Comparison of ENCODE assay signal across 37 cellular contexts in the genomic region with DNA sequence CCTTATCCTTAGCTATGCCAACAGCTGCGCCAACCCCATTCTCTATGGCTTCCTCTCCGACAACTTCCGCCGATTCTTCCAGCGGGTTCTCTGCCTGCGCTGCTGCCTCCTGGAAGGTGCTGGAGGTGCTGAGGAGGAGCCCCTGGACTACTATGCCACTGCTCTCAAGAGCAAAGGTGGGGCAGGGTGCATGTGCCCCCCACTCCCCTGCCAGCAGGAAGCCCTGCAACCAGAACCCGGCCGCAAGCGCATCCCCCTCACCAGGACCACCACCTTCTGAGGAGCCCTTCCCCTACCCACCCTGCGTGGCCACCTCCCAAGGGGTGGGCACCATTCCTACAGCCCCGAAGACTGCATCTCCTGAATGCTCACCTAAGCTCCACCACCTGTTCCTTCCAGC. TPM values are rescaled to one million over a fixed set of nuclear protein-coding genes. Genes with fewer than 3 reads are reported as not detected.
"Had no signal": no experiment of that assay in that cellular context is flagged by ENCODE, and none has a peak within 500 bp of the region (broad histone marks: within the 10 kb centered on the region; RNA-seq: fewer than 3 reads in every experiment).

No MANE protein-coding gene starts in this region.

- DNase-seq: activated CD4-positive, alpha-beta T cell treated with anti-CD3 and anti-CD28 coated beads for 36 hours; activated CD4-positive, alpha-beta T cell treated with anti-CD3 and anti-CD28 coated beads, Interleukin-2, amount 10 ng/mL, durations not matched to agents 7 days and 5 days; activated CD4-positive, alpha-beta T cell treated with anti-CD3 and anti-CD28 coated beads, Interleukin-2, amount 50 U/mL, for 48 hours; activated CD8-positive, alpha-beta T cell treated with anti-CD3 and anti-CD28 coated beads, Interleukin-2, amount 10 ng/mL, durations not matched to agents 7 days and 5 days; activated gamma-delta T cell; activated naive CD4-positive, alpha-beta T cell treated with Interleukin-2 at 50 U/mL for 16 hours; activated naive CD8-positive, alpha-beta T cell treated with anti-CD3 and anti-CD28 coated beads, Interleukin-2, amount 10 ng/mL, durations not matched to agents 7 days and 5 days; activated T-cell treated with anti-CD3 and anti-CD28 coated beads, Interleukin-2, amount 50 U/mL, for 24 hours; amygdala; central memory CD4-positive, alpha-beta T cell; Kasumi-1; MM.1S; MV-4-11; NCI-H1092; NCI-H1436 treated with DMSO at 0.1 percent for 48 hours; NCI-H187; NCI-H2029 treated with DMSO at 0.1 percent for 48 hours; NCI-H2107; NCI-H2171; NCI-H510A; NCI-H526; NCI-H748 treated with DMSO at 0.1 percent for 48 hours; NK-92 treated with Interleukin-12 subunit alpha and Interleukin-12 subunit beta, amount 100 ng/mL, for 24 hours; PC-3; Peyer's patch; RPMI8226; SHP77 treated with DMSO at 0.1 percent for 48 hours; SK-N-SH had no signal

- H3K9me3 Mint-ChIP-seq: activated CD4-positive, alpha-beta T cell treated with anti-CD3 and anti-CD28 coated beads, Interleukin-2, amount 10 ng/mL, durations not matched to agents 7 days and 5 days; activated naive CD4-positive, alpha-beta T cell treated with anti-CD3 and anti-CD28 coated beads, Interleukin-2, amount 50 U/mL, for 24 hours; activated naive CD8-positive, alpha-beta T cell treated with anti-CD3 and anti-CD28 coated beads, Interleukin-2, amount 10 ng/mL, durations not matched to agents 7 days and 5 days; activated T-cell treated with anti-CD3 and anti-CD28 coated beads, Interleukin-2, amount 50 U/mL, for 24 hours; activated T-helper 2 cell treated with anti-CD3 and anti-CD28 coated beads, Interferon-gamma antibody, Interleukin-2, Interleukin-4, amounts not matched to agents 10 μg/mL and 5 μg/mL and 100 μg/mL, durations not matched to agents 14 hours and 24 hours and 36 hours; T-helper 1 cell treated with Interleukin-12 subunit alpha and Interleukin-12 subunit beta and Interleukin-4 antibody, amounts not matched to agents 30 μg/mL and 1 μg/mL, for 36 hours; T-helper 2 cell treated with Interferon-gamma antibody and Interleukin-4, amounts not matched to agents 5 μg/mL and 100 μg/mL, for 36 hours had no signal

- H3K27ac Mint-ChIP-seq: activated CD4-positive, alpha-beta T cell treated with anti-CD3 and anti-CD28 coated beads for 36 hours; activated CD4-positive, alpha-beta T cell treated with anti-CD3 and anti-CD28 coated beads, Interleukin-2, amount 10 ng/mL, durations not matched to agents 7 days and 5 days; activated CD8-positive, alpha-beta T cell treated with anti-CD3 and anti-CD28 coated beads, Interleukin-2, amount 10 ng/mL, durations not matched to agents 7 days and 5 days; activated naive CD4-positive, alpha-beta T cell treated with anti-CD3 and anti-CD28 coated beads, Interleukin-2, amount 50 U/mL, for 24 hours; activated naive CD8-positive, alpha-beta T cell treated with anti-CD3 and anti-CD28 coated beads, Interleukin-2, amount 10 ng/mL, durations not matched to agents 7 days and 5 days; activated T-cell treated with anti-CD3 and anti-CD28 coated beads, Interleukin-2, amount 50 U/mL, for 24 hours; activated T-helper 2 cell treated with anti-CD3 and anti-CD28 coated beads, Interferon-gamma antibody, Interleukin-2, Interleukin-4, amounts not matched to agents 10 μg/mL and 5 μg/mL and 100 μg/mL, durations not matched to agents 14 hours and 24 hours and 36 hours; T-helper 1 cell treated with Interleukin-12 subunit alpha and Interleukin-12 subunit beta and Interleukin-4 antibody, amounts not matched to agents 30 μg/mL and 1 μg/mL, for 36 hours; T-helper 2 cell treated with Interferon-gamma antibody and Interleukin-4, amounts not matched to agents 5 μg/mL and 100 μg/mL, for 36 hours had no signal

- H3K9me2 ChIP-seq: SK-N-SH had no signal

- H3K4me3 ChIP-seq: ascending aorta, Peyer's patch, SJSA1 had no signal

- H3K4me2 ChIP-seq: SK-N-SH had no signal

- H3K4me1 Mint-ChIP-seq: activated CD4-positive, alpha-beta T cell treated with anti-CD3 and anti-CD28 coated beads for 36 hours; activated CD4-positive, alpha-beta T cell treated with anti-CD3 and anti-CD28 coated beads, Interleukin-2, amount 10 ng/mL, durations not matched to agents 7 days and 5 days; activated naive CD4-positive, alpha-beta T cell treated with anti-CD3 and anti-CD28 coated beads, Interleukin-2, amount 50 U/mL, for 24 hours; brain had no signal

- H3K9me3 ChIP-seq: ascending aorta, Peyer's patch, SJSA1, SK-N-SH had no signal

- H3K4me3 Mint-ChIP-seq: activated CD4-positive, alpha-beta T cell treated with anti-CD3 and anti-CD28 coated beads for 36 hours; activated CD4-positive, alpha-beta T cell treated with anti-CD3 and anti-CD28 coated beads, Interleukin-2, amount 10 ng/mL, durations not matched to agents 7 days and 5 days; activated CD8-positive, alpha-beta T cell treated with anti-CD3 and anti-CD28 coated beads, Interleukin-2, amount 10 ng/mL, durations not matched to agents 7 days and 5 days; activated naive CD4-positive, alpha-beta T cell treated with anti-CD3 and anti-CD28 coated beads, Interleukin-2, amount 50 U/mL, for 24 hours; activated naive CD8-positive, alpha-beta T cell treated with anti-CD3 and anti-CD28 coated beads, Interleukin-2, amount 10 ng/mL, durations not matched to agents 7 days and 5 days; activated T-cell treated with anti-CD3 and anti-CD28 coated beads, Interleukin-2, amount 50 U/mL, for 24 hours; T-helper 1 cell treated with Interleukin-12 subunit alpha and Interleukin-12 subunit beta and Interleukin-4 antibody, amounts not matched to agents 30 μg/mL and 1 μg/mL, for 36 hours; T-helper 2 cell treated with Interferon-gamma antibody and Interleukin-4, amounts not matched to agents 5 μg/mL and 100 μg/mL, for 36 hours had no signal

- H3K36me3 ChIP-seq: ascending aorta, Peyer's patch, SJSA1 had no signal

- H3K27me3 ChIP-seq: ascending aorta, Peyer's patch had no signal

- H3K4me1 ChIP-seq: ascending aorta, Peyer's patch, SJSA1 had no signal

- H3K36me3 Mint-ChIP-seq: activated naive CD4-positive, alpha-beta T cell treated with anti-CD3 and anti-CD28 coated beads, Interleukin-2, amount 50 U/mL, for 24 hours; activated naive CD8-positive, alpha-beta T cell treated with anti-CD3 and anti-CD28 coated beads, Interleukin-2, amount 10 ng/mL, durations not matched to agents 7 days and 5 days; brain had no signal

- H3K27ac ChIP-seq: ascending aorta, Peyer's patch, SJSA1 had no signal

- ATAC-seq: activated CD4-positive, alpha-beta T cell treated with anti-CD3 and anti-CD28 coated beads for 36 hours; activated CD4-positive, CD25-positive, alpha-beta regulatory T cell treated with anti-CD3 and anti-CD28 coated beads, Interleukin-2, amount 50 U/mL, for 24 hours; activated CD8-positive, alpha-beta T cell treated with anti-CD3 and anti-CD28 coated beads, Interleukin-2, amount 10 ng/mL, durations not matched to agents 7 days and 5 days; PC-3 had no signal

RNA-seq across cellular contexts. Expression of gene SSTR4, which starts 1.3 kb away (rescaled TPM):
- total RNA-seq: activated CD4-positive, alpha-beta T cell treated with anti-CD3 and anti-CD28 coated beads for 36 hours; activated CD4-positive, alpha-beta T cell treated with anti-CD3 and anti-CD28 coated beads, Interleukin-2, amount 10 ng/mL, durations not matched to agents 7 days and 5 days; activated CD8-positive, alpha-beta T cell treated with anti-CD3 and anti-CD28 coated beads, Interleukin-2, amount 10 ng/mL, durations not matched to agents 7 days and 5 days; activated naive CD8-positive, alpha-beta T cell treated with anti-CD3 and anti-CD28 coated beads, Interleukin-2, amount 10 ng/mL, durations not matched to agents 7 days and 5 days; activated T-helper 2 cell treated with anti-CD3 and anti-CD28 coated beads, Interferon-gamma antibody, Interleukin-2, Interleukin-4, amounts not matched to agents 10 μg/mL and 5 μg/mL and 100 μg/mL, durations not matched to agents 14 hours and 24 hours and 36 hours; ascending aorta; bronchial epithelial cell; PC-3; Peyer's patch; SJSA1 had no signal
- polyA plus RNA-seq: SK-N-SH had no signal

RNA-seq across cellular contexts. Expression of gene THBD, which starts 13.1 kb away (rescaled TPM):
- total RNA-seq: activated CD4-positive, alpha-beta T cell treated with anti-CD3 and anti-CD28 coated beads for 36 hours; activated CD4-positive, alpha-beta T cell treated with anti-CD3 and anti-CD28 coated beads, Interleukin-2, amount 10 ng/mL, durations not matched to agents 7 days and 5 days; activated CD8-positive, alpha-beta T cell treated with anti-CD3 and anti-CD28 coated beads, Interleukin-2, amount 10 ng/mL, durations not matched to agents 7 days and 5 days; activated T-helper 2 cell treated with anti-CD3 and anti-CD28 coated beads, Interferon-gamma antibody, Interleukin-2, Interleukin-4, amounts not matched to agents 10 μg/mL and 5 μg/mL and 100 μg/mL, durations not matched to agents 14 hours and 24 hours and 36 hours had no signal

RNA-seq across cellular contexts. Expression of gene CD93, which starts 49.8 kb away (rescaled TPM):
- total RNA-seq: PC-3, SJSA1 had no signal
